Comparison of ENCODE assay signal across 13 cellular contexts in the genomic region with DNA sequence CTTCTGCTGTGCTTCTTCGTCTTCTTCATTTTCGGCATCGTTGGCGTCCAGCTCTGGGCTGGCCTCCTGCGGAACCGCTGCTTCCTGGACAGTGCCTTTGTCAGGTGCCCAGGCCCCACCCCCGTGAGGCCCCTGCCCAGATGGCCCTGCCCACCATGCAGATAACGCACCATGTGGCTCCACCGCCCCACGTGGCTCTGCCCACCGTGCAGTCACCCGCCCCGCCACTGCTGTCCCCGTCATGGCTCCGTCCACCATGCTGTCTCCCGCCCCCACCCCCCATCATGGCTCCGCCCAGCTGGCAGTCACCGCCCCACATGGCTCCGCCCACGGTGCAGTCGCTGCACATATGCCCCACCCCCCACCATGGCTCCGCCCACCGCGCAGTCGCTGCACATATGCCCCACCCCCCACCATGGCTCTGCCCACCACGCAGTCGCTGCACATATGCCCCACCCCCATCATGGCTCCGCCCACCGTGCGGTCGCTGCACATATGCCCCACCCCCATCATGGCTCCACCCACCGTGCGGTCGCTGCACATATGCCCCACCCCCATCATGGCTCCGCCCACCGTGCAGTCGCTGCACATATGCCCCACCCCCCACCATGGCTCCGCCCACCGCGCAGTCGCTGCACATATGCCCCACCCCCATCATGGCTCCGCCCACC. TPM values are rescaled to one million over a fixed set of nuclear protein-coding genes. Genes with fewer than 3 reads are reported as not detected.
"Had no signal": no experiment of that assay in that cellular context is flagged by ENCODE, and none has a peak within 500 bp of the region (broad histone marks: within the 10 kb centered on the region; RNA-seq: fewer than 3 reads in every experiment).

No MANE protein-coding gene starts in this region.

RNA-seq across cellular contexts. Expression of a gene that starts 26.3 kb away (rescaled TPM):
- total RNA-seq: activated B cell treated with CpG ODN at 0.5 μM for 24 hours; activated CD4-positive, alpha-beta T cell treated with anti-CD3 and anti-CD28 coated beads, Interleukin-2, amount 10 ng/mL, durations not matched to agents 24 days and 14 days; activated naive CD4-positive, alpha-beta T cell treated with anti-CD3 and anti-CD28 coated beads for 36 hours; activated naive CD4-positive, alpha-beta T cell treated with anti-CD3 and anti-CD28 coated beads, Interleukin-2, amount 50 U/mL, for 72 hours; activated T-cell treated with anti-CD3 and anti-CD28 coated beads, Interleukin-2, amount 50 U/mL, for 4 hours; activated T-helper 1 cell treated with anti-CD3 and anti-CD28 coated beads, Interleukin-12 subunit alpha, Interleukin-12 subunit beta, Interleukin-2, Interleukin-4 antibody, amounts not matched to agents 30 ng/mL and 10 ng/mL and 1 ng/mL, durations not matched to agents 14 hours and 24 hours and 36 hours; astrocyte; body of pancreas; cardiac septum; LHCN-M2; SJCRH30 had no signal

RNA-seq across cellular contexts. Expression of a gene that starts 31.2 kb away (rescaled TPM):
- total RNA-seq: activated B cell treated with CpG ODN at 0.5 μM for 24 hours; activated CD4-positive, alpha-beta T cell treated with anti-CD3 and anti-CD28 coated beads, Interleukin-2, amount 10 ng/mL, durations not matched to agents 24 days and 14 days; activated naive CD4-positive, alpha-beta T cell treated with anti-CD3 and anti-CD28 coated beads for 36 hours; activated T-helper 1 cell treated with anti-CD3 and anti-CD28 coated beads, Interleukin-12 subunit alpha, Interleukin-12 subunit beta, Interleukin-2, Interleukin-4 antibody, amounts not matched to agents 30 ng/mL and 10 ng/mL and 1 ng/mL, durations not matched to agents 14 hours and 24 hours and 36 hours; astrocyte; LHCN-M2; RPMI7951; SJCRH30 had no signal

RNA-seq across cellular contexts. Expression of a gene that starts 41.7 kb away (rescaled TPM):
- total RNA-seq: activated B cell treated with CpG ODN at 0.5 μM for 24 hours; activated CD4-positive, alpha-beta T cell treated with anti-CD3 and anti-CD28 coated beads, Interleukin-2, amount 10 ng/mL, durations not matched to agents 24 days and 14 days; activated naive CD4-positive, alpha-beta T cell treated with anti-CD3 and anti-CD28 coated beads for 36 hours; activated T-helper 1 cell treated with anti-CD3 and anti-CD28 coated beads, Interleukin-12 subunit alpha, Interleukin-12 subunit beta, Interleukin-2, Interleukin-4 antibody, amounts not matched to agents 30 ng/mL and 10 ng/mL and 1 ng/mL, durations not matched to agents 14 hours and 24 hours and 36 hours; astrocyte; LHCN-M2; SJCRH30 had no signal

RNA-seq across cellular contexts. Expression of a gene that starts 45.9 kb away (rescaled TPM):
- total RNA-seq: LHCN-M2, RPMI7951 had no signal

RNA-seq across cellular contexts. Expression of a gene that starts 57.1 kb away (rescaled TPM):
- total RNA-seq: activated B cell treated with CpG ODN at 0.5 μM for 24 hours; activated CD4-positive, alpha-beta T cell treated with anti-CD3 and anti-CD28 coated beads, Interleukin-2, amount 10 ng/mL, durations not matched to agents 24 days and 14 days; activated naive CD4-positive, alpha-beta T cell treated with anti-CD3 and anti-CD28 coated beads for 36 hours; activated naive CD4-positive, alpha-beta T cell treated with anti-CD3 and anti-CD28 coated beads, Interleukin-2, amount 50 U/mL, for 72 hours; activated T-helper 1 cell treated with anti-CD3 and anti-CD28 coated beads, Interleukin-12 subunit alpha, Interleukin-12 subunit beta, Interleukin-2, Interleukin-4 antibody, amounts not matched to agents 30 ng/mL and 10 ng/mL and 1 ng/mL, durations not matched to agents 14 hours and 24 hours and 36 hours; adrenal gland; astrocyte; cardiac septum; LHCN-M2; RPMI7951; SJCRH30 had no signal
